In genomic region chr17:77371888-77372443, GRCh38 we compare ENCODE assay signal across 8 cellular contexts.
A peak's percentile ranks its signal among the peaks of the same experiment; 100 is the strongest.
DNase-seq lines count a peak whose midpoint lies in the region; ATAC-seq lines count a peak whose summit lies in the region.

No MANE protein-coding gene starts in this region.

- DNase-seq in adipocyte (ENCODE audit: low read depth) (no peak), NCI-H1105 treated with DMSO at 0.1 percent for 48 hours (lab: John Stamatoyannopoulos, UW) (no peak), retina (no peak), NCI-H1436 (lab: John Stamatoyannopoulos, UW) (no peak)
- no peak for DNase-seq in stimulated activated naive CD8-positive, alpha-beta T cell treated with anti-CD3 and anti-CD28 coated beads, Interleukin-15, amount 100 ng/mL, for 72 hours

- no peaks in the 10 kb centered on the region for H3K9me3 ChIP-seq in HUES64 (ENCODE audit: insufficient read depth, low read depth, low read length)
- no peaks in the 10 kb centered on the region for H3K9me3 ChIP-seq in adipocyte (ENCODE audit: control insufficient read depth, low read length)
- no peaks in the 10 kb centered on the region for H3K9me3 ChIP-seq in iPS-18c (ENCODE audit: control insufficient read depth, insufficient read depth, low read length)

- no peaks in the 10 kb centered on the region for H3K36me3 ChIP-seq in HUES64 (ENCODE audit: insufficient read depth, low read length)
- H3K36me3 ChIP-seq in adipocyte (ENCODE audit: control insufficient read depth, insufficient read depth, low read length, severe bottlenecking): no peaks in the 10 kb centered on the region

- H3K27me3 ChIP-seq in HUES64 (ENCODE audit: insufficient read depth, low read length) (no peaks in the 10 kb centered on the region), adipocyte (replicated peaks; ENCODE audit: control insufficient read depth, insufficient read depth, low read length) (no peaks in the 10 kb centered on the region)

- peaks cover 38% of the 10 kb centered on the region for H3K4me1 ChIP-seq in HUES64 (ENCODE audit: insufficient read depth, low read length)
- H3K4me1 ChIP-seq in adipocyte (ENCODE audit: control insufficient read depth, insufficient read depth, low read length): peaks cover 44% of the 10 kb centered on the region

- H3K27ac ChIP-seq in HUES64 (ENCODE audit: low read depth, low read length): peak overlapping the region; percentile 75; the same call in 1 of the 2 replicates

- peak overlapping the region; percentile 72 to 76 for H3K4me3 Mint-ChIP-seq in stimulated activated naive CD8-positive, alpha-beta T cell treated with anti-CD3 and anti-CD28 coated beads, Interleukin-15, amount 100 ng/mL, for 72 hours

- H3K4me3 ChIP-seq in HUES64 (ENCODE audit: low read length) (peak overlapping the region; percentile 89), adipocyte (ENCODE audit: low read length) (peak overlapping the region; percentile 73), iPS-18c (ENCODE audit: insufficient read depth, low read depth, low read length) (peak overlapping the region; percentile 57)

- no peak for ATAC-seq in stimulated activated naive CD8-positive, alpha-beta T cell treated with anti-CD3 and anti-CD28 coated beads, Interleukin-15, amount 100 ng/mL, for 72 hours
- no peak for ATAC-seq in HG02870 (IDR thresholded peaks at IDR 0.05; ENCODE audit: unreplicated experiment)

- 38% methylated on average over 16 of the region's 16 CpGs for WGBS in HUES64

- no peak overlapping the region for H3K9ac ChIP-seq in HUES64 (ENCODE audit: low read depth, low read length)
- peak overlapping the region; percentile 82 for H3K9ac ChIP-seq in adipocyte (ENCODE audit: low read length)

- H3K27ac Mint-ChIP-seq in stimulated activated naive CD8-positive, alpha-beta T cell treated with anti-CD3 and anti-CD28 coated beads, Interleukin-15, amount 100 ng/mL, for 72 hours: peak overlapping the region in 1 of 2 donors; percentile 34

- no peaks in the 10 kb centered on the region for H3K9me3 Mint-ChIP-seq in stimulated activated naive CD8-positive, alpha-beta T cell treated with anti-CD3 and anti-CD28 coated beads, Interleukin-15, amount 100 ng/mL, for 72 hours

- peaks cover 64% of the 10 kb centered on the region for H3K4me1 Mint-ChIP-seq in stimulated activated naive CD8-positive, alpha-beta T cell treated with anti-CD3 and anti-CD28 coated beads, Interleukin-15, amount 100 ng/mL, for 72 hours

- H3K27me3 Mint-ChIP-seq in stimulated activated naive CD8-positive, alpha-beta T cell treated with anti-CD3 and anti-CD28 coated beads, Interleukin-15, amount 100 ng/mL, for 72 hours: peaks cover 16% of the 10 kb centered on the region
